Comparison of ENCODE assay signal across 8 cellular contexts in the genomic region with DNA sequence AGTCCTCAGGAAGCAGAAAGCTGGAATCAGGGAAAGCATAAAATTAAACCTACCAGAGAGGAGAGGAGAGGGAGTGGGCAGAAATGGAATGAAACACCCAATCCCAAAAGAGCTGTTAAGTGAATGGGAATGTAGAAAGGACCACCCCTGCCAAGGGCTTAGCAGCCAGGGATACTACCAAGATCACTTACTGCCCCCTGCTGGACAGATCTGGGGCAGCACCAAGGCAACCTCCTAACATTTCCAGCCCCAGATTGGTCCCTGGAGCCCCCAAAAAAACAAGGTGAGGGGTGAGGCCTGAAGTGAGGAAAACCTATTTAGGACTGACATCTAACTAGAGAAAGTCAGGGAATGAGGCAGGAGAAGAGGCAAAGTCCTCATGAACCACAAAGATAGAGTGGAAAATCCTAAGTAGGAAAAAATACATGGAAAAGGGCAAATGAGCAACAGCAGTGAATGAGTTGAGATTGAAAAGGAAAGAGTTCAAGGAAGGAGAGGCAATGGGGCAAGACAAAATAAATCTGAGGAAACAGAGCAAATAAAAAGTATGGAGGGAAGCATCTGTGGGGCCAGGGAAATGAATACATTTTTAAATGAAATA. TPM values are rescaled to one million over a fixed set of nuclear protein-coding genes. Genes with fewer than 3 reads are reported as not detected.
DNase-seq lines count a peak whose midpoint lies in the region; ATAC-seq, FAIRE-seq and TF ChIP-seq lines count a peak whose summit lies in the region.

No MANE protein-coding gene starts in this region.

- no peak for DNase-seq in AG09309 (ENCODE audit: low read depth)
- DNase-seq in GM19239 (ENCODE audit: insufficient read length, low spot score), result peak; percentile 74
- DNase-seq in NCI-H82 treated with DMSO at 0.1 percent for 48 hours (lab: John Stamatoyannopoulos, UW; ENCODE audit: unreplicated experiment), result peak; percentile 47
- DNase-seq in activated CD8-positive, alpha-beta T cell treated with anti-CD3 and anti-CD28 coated beads for 36 hours, result peak; percentile 92
- peak; percentile 85 for DNase-seq in effector CD4-positive, alpha-beta T cell
- peak; percentile 85 for DNase-seq in mesendoderm
- peak; percentile 70 to 72 for DNase-seq in stimulated activated CD8-positive, alpha-beta memory T cell treated with anti-CD3 and anti-CD28 coated beads, Interleukin-2, amount 100 ng/mL, for 1 hour (ENCODE audit: low read depth in 2 of 2)

- no peak overlapping the region for H3K4me2 ChIP-seq in mesendoderm (ENCODE audit: low read length)

- H3K9me3 Mint-ChIP-seq in activated CD8-positive, alpha-beta T cell treated with anti-CD3 and anti-CD28 coated beads for 36 hours, result no peaks in the 10 kb centered on the region

- no peak overlapping the region for H3K18ac ChIP-seq in mesendoderm (ENCODE audit: low read length)

- peaks cover 31% of the 10 kb centered on the region for H3K36me3 ChIP-seq in mesendoderm (ENCODE audit: control insufficient read depth, insufficient read depth, low read length)

- H2AK5ac ChIP-seq in mesendoderm (ENCODE audit: low read length), result no peak overlapping the region

- no peaks in the 10 kb centered on the region for H3K4me1 ChIP-seq in mesendoderm (ENCODE audit: control insufficient read depth, low read depth, low read length)

- H2BK15ac ChIP-seq in mesendoderm (replicated peaks; ENCODE audit: low read depth), result no peak overlapping the region

- peaks cover 24% of the 10 kb centered on the region for H3K4me1 Mint-ChIP-seq in activated CD8-positive, alpha-beta T cell treated with anti-CD3 and anti-CD28 coated beads for 36 hours (ENCODE audit: low read depth)

- no peak overlapping the region for H3K4me3 ChIP-seq in AG09309 (ENCODE audit: control insufficient read depth, low read depth, low read length)
- H3K4me3 ChIP-seq in mesendoderm (ENCODE audit: low read length), result no peak overlapping the region

- no peaks in the 10 kb centered on the region for H3K27me3 ChIP-seq in mesendoderm (ENCODE audit: insufficient read depth, low read length, poor library complexity)

- FAIRE-seq in GM19239 (lab: Jason Lieb, UNC), result peak; percentile 76

- no peak overlapping the region for H3K23ac ChIP-seq in mesendoderm (ENCODE audit: low read length)

- peak; percentile 79 for ATAC-seq in activated CD8-positive, alpha-beta T cell treated with anti-CD3 and anti-CD28 coated beads for 36 hours
- no peak for ATAC-seq in HG02885 (IDR thresholded peaks at IDR 0.05; ENCODE audit: poor library complexity, unreplicated experiment)

- H3K9ac ChIP-seq in mesendoderm (ENCODE audit: low read length), result no peak overlapping the region

- H4K5ac ChIP-seq in mesendoderm (ENCODE audit: low read length), result no peak overlapping the region

- H3K79me2 ChIP-seq in mesendoderm (ENCODE audit: control insufficient read depth, insufficient read depth, low read length), result peaks cover 2% of the 10 kb centered on the region

- no peak overlapping the region for H3K4me3 Mint-ChIP-seq in activated CD8-positive, alpha-beta T cell treated with anti-CD3 and anti-CD28 coated beads for 36 hours

- peaks cover 3% of the 10 kb centered on the region for H3K79me1 ChIP-seq in mesendoderm (ENCODE audit: low read length)

- H3K56ac ChIP-seq in mesendoderm (ENCODE audit: low read length), result no peak overlapping the region

- TF ChIP-seq CTCF in AG09309 (IDR thresholded peaks at IDR 0.05; ENCODE audit: control insufficient read depth, insufficient read depth, low read depth, low read length, missing control alignments), result peak; percentile 94
- TF ChIP-seq CTCF in activated CD8-positive, alpha-beta T cell treated with anti-CD3 and anti-CD28 coated beads for 36 hours (IDR thresholded peaks at IDR 0.05), result peak; percentile 86

- no peaks in the 10 kb centered on the region for H3K27me3 Mint-ChIP-seq in activated CD8-positive, alpha-beta T cell treated with anti-CD3 and anti-CD28 coated beads for 36 hours

- intact Hi-C loops in activated CD8-positive, alpha-beta T cell treated with anti-CD3 and anti-CD28 coated beads for 36 hours (cut with micrococcal nuclease), result loop anchor here (2.0 kb wide), 1 partner anchor 84 kb away; a partner anchor contains a TSS

- H3K27ac ChIP-seq in mesendoderm (ENCODE audit: low read depth, low read length), result no peak overlapping the region

- H3K27ac Mint-ChIP-seq in activated CD8-positive, alpha-beta T cell treated with anti-CD3 and anti-CD28 coated beads for 36 hours, result no peak overlapping the region

- H2BK5ac ChIP-seq in mesendoderm (ENCODE audit: low read length), result no peak overlapping the region

- CTCF ChIA-PET in activated CD8-positive, alpha-beta T cell treated with anti-CD3 and anti-CD28 coated beads for 36 hours (lab: Charles Lee), result interaction anchor here (0.6 to 8.5 kb wide), 27 partner anchors 8 to 112 kb away, joined by 3 to 87 read pairs (median 5); a partner anchor contains a TSS

- POLR2A ChIA-PET in activated CD8-positive, alpha-beta T cell treated with anti-CD3 and anti-CD28 coated beads for 36 hours (lab: Charles Lee), result interaction anchor here (0.7 to 2.9 kb wide), 5 partner anchors 11 to 85 kb away, joined by 3 to 7 read pairs (median 3); a partner anchor contains a TSS

- no peak overlapping the region for H2BK120ac ChIP-seq in mesendoderm (ENCODE audit: low read depth, low read length)

- H3K36me3 Mint-ChIP-seq in activated CD8-positive, alpha-beta T cell treated with anti-CD3 and anti-CD28 coated beads for 36 hours (ENCODE audit: low read depth), result peaks cover 10% of the 10 kb centered on the region

- H3K4ac ChIP-seq in mesendoderm (ENCODE audit: low read depth, low read length), result no peak overlapping the region

- H4K8ac ChIP-seq in mesendoderm (ENCODE audit: low read depth, low read length), result no peak overlapping the region

RNA-seq across cellular contexts. Expression of a gene that starts 11.2 kb away (rescaled TPM):
- total RNA-seq in activated CD8-positive, alpha-beta T cell treated with anti-CD3 and anti-CD28 coated beads for 36 hours, result 100 to 1,000 TPM in 1 of 2 experiments, 10 to 100 TPM in 1; 96.2 to 100 TPM
- 116 TPM for polyA plus RNA-seq in mesendoderm (2013, experiment 1 of 2)
- 111 TPM for polyA plus RNA-seq in mesendoderm (2013, experiment 2 of 2)

RNA-seq across cellular contexts. Expression of a gene that starts 20.8 kb away (rescaled TPM):
- total RNA-seq in activated CD8-positive, alpha-beta T cell treated with anti-CD3 and anti-CD28 coated beads for 36 hours, result 10 to 100 TPM; 58.3 to 67.6 TPM
- polyA plus RNA-seq in mesendoderm (2013, experiment 1 of 2), result 106 TPM
- polyA plus RNA-seq in mesendoderm (2013, experiment 2 of 2), result 110 TPM

RNA-seq across cellular contexts. Expression of a gene that starts 35.1 kb away (rescaled TPM):
- under 1 TPM; 0.72 to 0.92 TPM for total RNA-seq in activated CD8-positive, alpha-beta T cell treated with anti-CD3 and anti-CD28 coated beads for 36 hours
- 0.11 TPM for polyA plus RNA-seq in mesendoderm (2013, experiment 1 of 2)
- 0.18 TPM for polyA plus RNA-seq in mesendoderm (2013, experiment 2 of 2)

RNA-seq across cellular contexts. Expression of a gene that starts 41.6 kb away (rescaled TPM):
- not detected for total RNA-seq in activated CD8-positive, alpha-beta T cell treated with anti-CD3 and anti-CD28 coated beads for 36 hours
- not detected for polyA plus RNA-seq in mesendoderm (2013, experiment 1 of 2)
- not detected for polyA plus RNA-seq in mesendoderm (2013, experiment 2 of 2)
